Comparison of ENCODE assay signal across 21 cellular contexts in genomic region chr11:131290111-131290510, GRCh38.
DNase-seq lines count a peak whose midpoint lies in the region; ATAC-seq, FAIRE-seq and TF ChIP-seq lines count a peak whose summit lies in the region.
"Had no signal": no experiment of that assay in that cellular context is flagged by ENCODE, and none has a peak within 500 bp of the region (broad histone marks: within the 10 kb centered on the region; RNA-seq: fewer than 3 reads in every experiment).

No MANE protein-coding gene starts in this region.

- H3K9ac ChIP-seq in mesendoderm (ENCODE audit: low read length) (no peak overlapping the region), neural progenitor cell (no peak overlapping the region)

- H3K9me3 Mint-ChIP-seq in WTC11, result no peaks in the 10 kb centered on the region
- H3K9me3 Mint-ChIP-seq in neural progenitor cell, result no peaks in the 10 kb centered on the region
- H3K9me3 Mint-ChIP-seq in HFFc6, result no peaks in the 10 kb centered on the region

- no peak overlapping the region for H2BK120ac ChIP-seq in mesendoderm (ENCODE audit: low read depth, low read length)

- H3K27ac ChIP-seq in mesendoderm (ENCODE audit: low read depth, low read length), result no peak overlapping the region
- no peak overlapping the region for H3K27ac ChIP-seq in neural progenitor cell
- H3K27ac ChIP-seq in pancreas, result no peak overlapping the region
- H3K27ac ChIP-seq in body of pancreas, result no peak overlapping the region

- H3K4me3 ChIP-seq in mesendoderm (ENCODE audit: low read length) (no peak overlapping the region), neural progenitor cell (no peak overlapping the region), pancreas (no peak overlapping the region), body of pancreas (no peak overlapping the region)

- no CpG with 5 or more reads among the region's 3 CpGs for WGBS in mesendoderm (ENCODE audit: extremely low coverage, insufficient coverage, low lambda C conversion rate)
- 54 to 65% methylated on average over 3 of the region's 3 CpGs for WGBS in pancreas, 2 donors
- WGBS in body of pancreas, 2 donors, result 49 to 57% methylated on average over 3 of the region's 3 CpGs

- no peak overlapping the region for H3K4ac ChIP-seq in mesendoderm (ENCODE audit: low read depth, low read length)

- no peaks in the 10 kb centered on the region for H4K20me1 ChIP-seq in neural progenitor cell (ENCODE audit: low read depth)

- H3K4me2 ChIP-seq in mesendoderm (ENCODE audit: low read length), result no peak overlapping the region
- H3K4me2 ChIP-seq in neural progenitor cell, result peak overlapping the region; percentile 55

- H2BK5ac ChIP-seq in mesendoderm (ENCODE audit: low read length), result no peak overlapping the region

- H3K27ac Mint-ChIP-seq in WTC11 (0 out of 2 replicates have a peak overlapping the region, but pooled peaks have one; percentile 18), neural progenitor cell (no peak overlapping the region), HFFc6 (no peak overlapping the region)
- H3K27ac Mint-ChIP-seq: CD4-positive, alpha-beta memory T cell had no signal

- H4K8ac ChIP-seq in mesendoderm (ENCODE audit: low read depth, low read length), result no peak overlapping the region

- H2AFZ ChIP-seq in neural progenitor cell (replicated peaks), result no peak overlapping the region

- DNase-seq in NCI-H748 (lab: John Stamatoyannopoulos, UW; ENCODE audit: unreplicated experiment) (peak; percentile 58), WTC11 (ENCODE audit: low spot score) (no peak), mesendoderm (peak; percentile 33), neural progenitor cell (ENCODE audit: low spot score) (peak; percentile 25), pancreas (no peak), HFFc6 (no peak), body of pancreas (no peak)
- DNase-seq: C1 segment of cervical spinal cord; Calu3; CD4-positive, alpha-beta memory T cell; COR-L47; DMS153; DMS79; EL; GF-D8; H7; HCEC 1CT had no signal

- H3K79me1 ChIP-seq in mesendoderm (ENCODE audit: low read length), result no peaks in the 10 kb centered on the region

- H3K4me3 Mint-ChIP-seq in WTC11 (no peak overlapping the region), neural progenitor cell (no peak overlapping the region), HFFc6 (no peak overlapping the region)
- H3K4me3 Mint-ChIP-seq: CD4-positive, alpha-beta memory T cell had no signal

- no peak for TF ChIP-seq POLR2A in body of pancreas (IDR thresholded peaks at IDR 0.05)

- POLR2A ChIA-PET in WTC11 (lab: Charles Lee), result interaction anchor here (0.5 kb wide), 1 partner anchor 30 kb away, joined by 3 read pairs; no protein-coding TSS in a partner anchor

- H4K5ac ChIP-seq in mesendoderm (ENCODE audit: low read length), result no peak overlapping the region

- H3K4me1 Mint-ChIP-seq in WTC11, result peaks cover 52% of the 10 kb centered on the region
- peaks cover 17% of the 10 kb centered on the region for H3K4me1 Mint-ChIP-seq in neural progenitor cell
- no peaks in the 10 kb centered on the region for H3K4me1 Mint-ChIP-seq in HFFc6 (ENCODE audit: low read depth)
- H3K4me1 Mint-ChIP-seq: CD4-positive, alpha-beta memory T cell had no signal

- intact Hi-C loops in pancreas (cut with DNase I) (no loop called here), body of pancreas (cut with DNase I) (no loop called here)

- H3K4me1 ChIP-seq in mesendoderm (ENCODE audit: control insufficient read depth, low read depth, low read length) (no peaks in the 10 kb centered on the region), neural progenitor cell (peaks cover 23% of the 10 kb centered on the region), pancreas (no peaks in the 10 kb centered on the region), body of pancreas (no peaks in the 10 kb centered on the region)

- H3K36me3 ChIP-seq in mesendoderm (ENCODE audit: control insufficient read depth, insufficient read depth, low read length) (no peaks in the 10 kb centered on the region), neural progenitor cell (no peaks in the 10 kb centered on the region), pancreas (no peaks in the 10 kb centered on the region), body of pancreas (replicated peaks in 1 of 2; ENCODE audit: insufficient read depth in 1 of 2, low read depth in 2 of 2) (no peaks in the 10 kb centered on the region)

- H3K79me2 ChIP-seq in mesendoderm (ENCODE audit: control insufficient read depth, insufficient read depth, low read length) (no peaks in the 10 kb centered on the region), neural progenitor cell (ENCODE audit: low read depth) (no peaks in the 10 kb centered on the region)

- CTCF ChIA-PET in WTC11 (lab: Charles Lee), result interaction anchor here (1.1 to 1.2 kb wide), 2 partner anchors 43 to 225 kb away, joined by 3 to 5 read pairs; no protein-coding TSS in a partner anchor

- H3K27me3 Mint-ChIP-seq in WTC11 (ENCODE audit: low read depth) (no peaks in the 10 kb centered on the region), neural progenitor cell (ENCODE audit: insufficient read depth, low read depth) (peaks cover 4% of the 10 kb centered on the region), HFFc6 (ENCODE audit: insufficient read depth) (peaks cover 3% of the 10 kb centered on the region)
- H3K27me3 Mint-ChIP-seq: CD4-positive, alpha-beta memory T cell had no signal

- no peak overlapping the region for H2BK15ac ChIP-seq in mesendoderm (replicated peaks; ENCODE audit: low read depth)

- no peak overlapping the region for H2AK5ac ChIP-seq in mesendoderm (ENCODE audit: low read length)

- no peak overlapping the region for H3K23ac ChIP-seq in mesendoderm (ENCODE audit: low read length)

- H3K36me3 Mint-ChIP-seq in WTC11, result peaks cover 20% of the 10 kb centered on the region
- no peaks in the 10 kb centered on the region for H3K36me3 Mint-ChIP-seq in neural progenitor cell
- H3K36me3 Mint-ChIP-seq in HFFc6 (ENCODE audit: low read depth), result no peaks in the 10 kb centered on the region
- H3K36me3 Mint-ChIP-seq: CD4-positive, alpha-beta memory T cell had no signal

- H3K9me3 ChIP-seq in neural progenitor cell (ENCODE audit: low read depth) (no peaks in the 10 kb centered on the region), pancreas (no peaks in the 10 kb centered on the region), body of pancreas (no peaks in the 10 kb centered on the region)

- H3F3A ChIP-seq in neural progenitor cell (ENCODE audit: low read depth), result peaks cover 9% of the 10 kb centered on the region

- TF ChIP-seq CTCF in WTC11 (IDR thresholded peaks at IDR 0.05) (no peak), neural progenitor cell (IDR thresholded peaks at IDR 0.05) (no peak), pancreas (IDR thresholded peaks at IDR 0.05) (no peak), HFFc6 (IDR thresholded peaks at IDR 0.05) (no peak), body of pancreas (IDR thresholded peaks at IDR 0.05) (no peak)

- ATAC-seq in WTC11 (peak; percentile 75), pancreas (no peak), HG02870 (IDR thresholded peaks at IDR 0.05; ENCODE audit: unreplicated experiment) (no peak), body of pancreas (no peak)

- H3K27me3 ChIP-seq in mesendoderm (ENCODE audit: insufficient read depth, low read length, poor library complexity), result no peaks in the 10 kb centered on the region
- H3K27me3 ChIP-seq in neural progenitor cell, result no peaks in the 10 kb centered on the region
- H3K27me3 ChIP-seq in pancreas, result peaks cover 0 to 4% (median 0%) of the 10 kb centered on the region in 4 donors
- H3K27me3 ChIP-seq in body of pancreas, result no peaks in the 10 kb centered on the region

- no peak overlapping the region for H3K56ac ChIP-seq in mesendoderm (ENCODE audit: low read length)

- no peak overlapping the region for H3K18ac ChIP-seq in mesendoderm (ENCODE audit: low read length)

- no peak for FAIRE-seq in pancreas (lab: Jason Lieb, UNC)
- FAIRE-seq: GM12891, GM18507, H1 had no signal

TF ChIP-seq in WTC11, 78 proteins besides CTCF, POLR2A, EP300 and RAD21 (continues in another document):
- TF ChIP-seq MAX (CRISPR knock-in tag; IDR thresholded peaks at IDR 0.05) (no peak), ATF3 (CRISPR knock-in tag; conservative IDR thresholded peaks at IDR 0.05) (no peak), ZSCAN18 (CRISPR knock-in tag; IDR thresholded peaks at IDR 0.05) (no peak), TEAD1 (CRISPR knock-in tag; IDR thresholded peaks at IDR 0.05) (no peak), STAT6 (CRISPR knock-in tag; conservative IDR thresholded peaks at IDR 0.05; ENCODE audit: low read depth) (no peak)

Comparison
In these comparisons a context has a peak if more than half of its experiments do, and no peak if none do; other contexts are left out.
1. DNase-seq: peak in NCI-H748 (single experiment), mesendoderm (single experiment) and neural progenitor cell (single experiment); none in WTC11 (single experiment), pancreas (0 of 6), HFFc6 (single experiment) and body of pancreas (0 of 4).